8 cellular contexts compared by ENCODE assay signal in genomic region chr17:40100669-40101366, GRCh38. TPM values are rescaled to one million over a fixed set of nuclear protein-coding genes. Genes with fewer than 3 reads are reported as not detected.
DNase-seq lines count a peak whose midpoint lies in the region; ATAC-seq and TF ChIP-seq lines count a peak whose summit lies in the region.

No MANE protein-coding gene starts in this region.

- H3K4me3 Mint-ChIP-seq in Calu3 (ENCODE audit: low read depth, unreplicated experiment) = peak overlapping the region; percentile 80

- no peaks in the 10 kb centered on the region for H3K9me3 ChIP-seq in skeletal muscle tissue (ENCODE audit: control insufficient read depth in 3 of 3, low read length in 3 of 3)

- ATAC-seq in HG02759 (IDR thresholded peaks at IDR 0.05; ENCODE audit: unreplicated experiment) = peak; percentile 39
- ATAC-seq in HG03097 (IDR thresholded peaks at IDR 0.05; ENCODE audit: low FRiP score, unreplicated experiment) = no peak

- H3K36me3 ChIP-seq in skeletal muscle tissue (ENCODE audit: control insufficient read depth in 3 of 3, insufficient read depth in 3 of 3, low read length in 3 of 3) = peaks cover 19 to 38% (median 20%) of the 10 kb centered on the region in 3 donors

- H3K9ac ChIP-seq in skeletal muscle tissue (ENCODE audit: low read depth in 1 of 3, low read length in 3 of 3) = peak overlapping the region; percentile 99 to 100 (median 100)

- H3K4me1 Mint-ChIP-seq in Calu3 (ENCODE audit: low read depth, unreplicated experiment) = peaks cover 90% of the 10 kb centered on the region

- H3K4me3 ChIP-seq in cardiac fibroblast (replicated peaks in 1 of 2; ENCODE audit: low read depth in 2 of 2, low read length in 2 of 2) = peak overlapping the region; percentile 64 to 87
- peak overlapping the region; percentile 96 to 100 (median 100) for H3K4me3 ChIP-seq in skeletal muscle tissue (ENCODE audit: low read length in 3 of 3)

- no peak for TF ChIP-seq CTCF in Calu3 (IDR thresholded peaks at IDR 0.05; ENCODE audit: unreplicated experiment)
- no peak for TF ChIP-seq CTCF in cardiac fibroblast (IDR thresholded peaks at IDR 0.05; ENCODE audit: low read depth, low read length)

- peak overlapping the region; percentile 85 for H3K27ac Mint-ChIP-seq in Calu3 (ENCODE audit: unreplicated experiment)

- no peaks in the 10 kb centered on the region for H3K27me3 ChIP-seq in skeletal muscle tissue (ENCODE audit: control insufficient read depth in 3 of 3, insufficient read depth in 3 of 3, low read length in 3 of 3)

- peaks cover 61% of the 10 kb centered on the region for H3K36me3 Mint-ChIP-seq in Calu3 (ENCODE audit: insufficient read depth, unreplicated experiment)

- H3K27ac ChIP-seq in skeletal muscle tissue (ENCODE audit: low read depth, low read length) = peak overlapping the region; percentile 99

- no peaks in the 10 kb centered on the region for H3K27me3 Mint-ChIP-seq in Calu3 (ENCODE audit: unreplicated experiment)

- intact Hi-C loops in Calu3 (cut with micrococcal nuclease; ENCODE audit: unreplicated experiment) = loop anchor here (1.0 kb wide), 1 partner anchor 67 kb away; no protein-coding TSS in a partner anchor

- CTCF ChIA-PET in Calu3 (lab: Charles Lee) = interaction anchor here (0.5 to 16.6 kb wide), 110 partner anchors 11 to 1501 kb away, joined by 3 to 1006 read pairs (median 4); partner anchors contain the start of genes CASC3, CDC6, CSF3 and ERBB2

- DNase-seq in Calu3 = peak; percentile 100
- DNase-seq in NCI-H345 treated with DMSO at 0.1 percent for 48 hours (lab: John Stamatoyannopoulos, UW; ENCODE audit: unreplicated experiment) = peak; percentile 93
- DNase-seq in activated CD4-positive, CD25-positive, alpha-beta regulatory T cell (lab: John Stamatoyannopoulos, UW) = peak; percentile 57 to 71 (median 70)
- DNase-seq in cardiac fibroblast (ENCODE audit: low read depth in 2 of 2) = peak; percentile 99
- peak; percentile 93 for DNase-seq in iPS-NIHi7 (ENCODE audit: extremely low spot score)

- peaks cover 75 to 88% (median 79%) of the 10 kb centered on the region in 3 donors for H3K4me1 ChIP-seq in skeletal muscle tissue (ENCODE audit: control insufficient read depth in 3 of 3, insufficient read depth in 3 of 3, low read length in 3 of 3)

- H3K9me3 Mint-ChIP-seq in Calu3 (ENCODE audit: low read depth, unreplicated experiment) = no peaks in the 10 kb centered on the region

- TSS peak; percentile 90 for BruUV-seq in Calu3 (replicated peaks; lab: Mats Ljungman, UMichigan)

RNA-seq across cellular contexts. Expression of gene NR1D1, which starts 0.4 kb away (rescaled TPM):
- 35.0 and 36.4 TPM in 2 replicates for total RNA-seq in Calu3 (2022)
- total RNA-seq in skeletal muscle tissue = 1.0 TPM

RNA-seq across cellular contexts. Expression of gene MSL1, which starts 21.0 kb away (rescaled TPM):
- total RNA-seq in Calu3 (2022) (505 and 524 TPM in 2 replicates), skeletal muscle tissue (53.8 TPM)

RNA-seq across cellular contexts. Expression of gene THRA, which starts 38.1 kb away (rescaled TPM):
- total RNA-seq in Calu3 (2022) (107 and 133 TPM in 2 replicates), skeletal muscle tissue (30.8 TPM)

RNA-seq across cellular contexts. Expression of gene CASC3, which starts 39.5 kb away (rescaled TPM):
- total RNA-seq in Calu3 (2022) = 541 and 621 TPM in 2 replicates
- 21.4 TPM for total RNA-seq in skeletal muscle tissue

RNA-seq across cellular contexts. Expression of gene MED24, which starts 46.6 kb away (rescaled TPM):
- 679 and 725 TPM in 2 replicates for total RNA-seq in Calu3 (2022)
- 25.6 TPM for total RNA-seq in skeletal muscle tissue

Comparison
In these comparisons a context has a peak if more than half of its experiments do, and no peak if none do; other contexts are left out.
1. RNA of gene NR1D1, which starts 0.4 kb away (total RNA-seq): 35.0 to 36.4 TPM in Calu3; 1.0 TPM in skeletal muscle tissue (single experiment); every median in the first group is over 10 times any median in the second.
2. Peak in every context shown above with its lines, with median percentiles within 50 percentile points of each other: DNase-seq.